In the genomic region with DNA sequence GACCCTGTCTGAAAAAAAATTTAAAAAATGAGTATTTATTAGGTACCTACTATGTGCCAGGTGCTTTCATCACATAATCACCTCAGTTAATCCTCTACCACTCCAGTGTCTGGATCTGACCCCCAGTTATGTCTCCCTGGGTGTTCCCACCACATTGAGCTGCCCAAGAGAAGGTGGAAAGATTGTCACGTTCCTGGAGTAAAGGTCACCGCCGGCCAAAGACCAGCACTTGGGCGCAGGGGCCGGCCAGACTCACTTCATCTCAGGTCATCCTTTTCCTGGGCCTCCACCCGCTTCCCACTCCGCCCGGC, we compare ENCODE assay signal across 8 cellular contexts. TPM values are rescaled to one million over a fixed set of nuclear protein-coding genes. Genes with fewer than 3 reads are reported as not detected.
A peak's percentile ranks its signal among the peaks of the same experiment; 100 is the strongest.
DNase-seq lines count a peak whose midpoint lies in the region; ATAC-seq, FAIRE-seq and TF ChIP-seq lines count a peak whose summit lies in the region.

No MANE protein-coding gene starts in this region.

- H3K4me1 Mint-ChIP-seq in T-helper 2 cell treated with Interferon-gamma antibody and Interleukin-4, amounts not matched to agents 5 μg/mL and 100 μg/mL, for 36 hours (ENCODE audit: low read depth): peaks cover 26% of the 10 kb centered on the region
- peaks cover 3% of the 10 kb centered on the region for H3K4me1 Mint-ChIP-seq in astrocyte (ENCODE audit: low read depth, unreplicated experiment)

- peak overlapping the region; percentile 96 for H3K9ac ChIP-seq in astrocyte (ENCODE audit: low read length)

- H3K4me3 ChIP-seq in astrocyte (ENCODE audit: insufficient read depth, low read depth, low read length): peak overlapping the region; percentile 94
- peak overlapping the region; percentile 99 for H3K4me3 ChIP-seq in thymus (ENCODE audit: low read length)

- peak overlapping the region; percentile 84 for H3K27ac ChIP-seq in astrocyte (ENCODE audit: low read depth, low read length)
- H3K27ac ChIP-seq in thymus (ENCODE audit: low read depth): peak overlapping the region; percentile 91

- no peak for FAIRE-seq in astrocyte (lab: Jason Lieb, UNC)
- FAIRE-seq in H54 (lab: Jason Lieb, UNC): no peak

- peaks cover 36% of the 10 kb centered on the region for H3K36me3 Mint-ChIP-seq in T-helper 2 cell treated with Interferon-gamma antibody and Interleukin-4, amounts not matched to agents 5 μg/mL and 100 μg/mL, for 36 hours (ENCODE audit: low read depth)
- peaks cover 11% of the 10 kb centered on the region for H3K36me3 Mint-ChIP-seq in astrocyte (ENCODE audit: low read depth, unreplicated experiment)

- no peak for TF ChIP-seq POLR2A in H54 (IDR thresholded peaks at IDR 0.05; ENCODE audit: low read depth, low read length)

- H3K4me2 ChIP-seq in astrocyte (ENCODE audit: low read length): peak overlapping the region; percentile 94

- H3K79me2 ChIP-seq in astrocyte (ENCODE audit: insufficient read depth, low read length): peaks cover 29% of the 10 kb centered on the region

- no peaks in the 10 kb centered on the region for H3K9me3 ChIP-seq in astrocyte (ENCODE audit: insufficient read depth, low read depth, low read length)
- no peaks in the 10 kb centered on the region for H3K9me3 ChIP-seq in thymus (ENCODE audit: control insufficient read depth)

- H4K20me1 ChIP-seq in astrocyte (ENCODE audit: insufficient read depth, low read length): peaks cover 8% of the 10 kb centered on the region

- H3K36me3 ChIP-seq in astrocyte (ENCODE audit: insufficient read depth, low read length) (peaks cover 6% of the 10 kb centered on the region), thymus (ENCODE audit: control insufficient read depth, insufficient read depth) (peaks cover 33% of the 10 kb centered on the region)

- peak overlapping the region; percentile 80 for H2AFZ ChIP-seq in astrocyte (ENCODE audit: low read depth, low read length)

- peak overlapping the region; percentile 94 for H3K4me3 Mint-ChIP-seq in T-helper 2 cell treated with Interferon-gamma antibody and Interleukin-4, amounts not matched to agents 5 μg/mL and 100 μg/mL, for 36 hours
- peak overlapping the region; percentile 97 for H3K4me3 Mint-ChIP-seq in astrocyte (ENCODE audit: unreplicated experiment)

- no peaks in the 10 kb centered on the region for H3K27me3 Mint-ChIP-seq in T-helper 2 cell treated with Interferon-gamma antibody and Interleukin-4, amounts not matched to agents 5 μg/mL and 100 μg/mL, for 36 hours (ENCODE audit: low read depth)
- H3K27me3 Mint-ChIP-seq in astrocyte (ENCODE audit: low read depth, unreplicated experiment): no peaks in the 10 kb centered on the region

- H3K9me3 Mint-ChIP-seq in T-helper 2 cell treated with Interferon-gamma antibody and Interleukin-4, amounts not matched to agents 5 μg/mL and 100 μg/mL, for 36 hours: no peaks in the 10 kb centered on the region
- H3K9me3 Mint-ChIP-seq in astrocyte (ENCODE audit: unreplicated experiment): no peaks in the 10 kb centered on the region

- no peak for DNase-seq in T-helper 2 cell treated with Interferon-gamma antibody and Interleukin-4, amounts not matched to agents 5 μg/mL and 100 μg/mL, for 36 hours (ENCODE audit: low spot score)
- no peak for DNase-seq in T-helper 2 cell
- DNase-seq in astrocyte (ENCODE audit: low read depth): no peak
- no peak for DNase-seq in left lobe of liver (ENCODE audit: low spot score)
- DNase-seq in H54 (ENCODE audit: insufficient read length, low spot score): no peak
- no peak for DNase-seq in activated CD4-positive, alpha-beta T cell treated with anti-CD3 and anti-CD28 coated beads, Interleukin-2, amount 50 U/mL, for 1 hour

- H3K4me1 ChIP-seq in astrocyte (ENCODE audit: insufficient read depth, low read length) (peaks cover 17% of the 10 kb centered on the region), thymus (ENCODE audit: control insufficient read depth, insufficient read depth, low read length) (peaks cover 7% of the 10 kb centered on the region)

- H3K27me3 ChIP-seq in astrocyte (ENCODE audit: insufficient read depth, low read length): no peaks in the 10 kb centered on the region
- H3K27me3 ChIP-seq in thymus (ENCODE audit: control insufficient read depth, insufficient read depth): no peaks in the 10 kb centered on the region

- no peak for TF ChIP-seq CTCF in astrocyte (IDR thresholded peaks at IDR 0.05; ENCODE audit: insufficient read depth, low read depth, low read length)

- H3K27ac Mint-ChIP-seq in T-helper 2 cell treated with Interferon-gamma antibody and Interleukin-4, amounts not matched to agents 5 μg/mL and 100 μg/mL, for 36 hours: peak overlapping the region; percentile 92
- peak overlapping the region; percentile 94 for H3K27ac Mint-ChIP-seq in astrocyte (ENCODE audit: unreplicated experiment)

- ATAC-seq in left lobe of liver: peak; percentile 40
- ATAC-seq in HG02610 (IDR thresholded peaks at IDR 0.05; ENCODE audit: unreplicated experiment): no peak

- WGBS in thymus: 4% methylated on average over 8 of the region's 8 CpGs

RNA-seq across cellular contexts. Expression of a gene that starts 0.7 kb away (rescaled TPM):
- total RNA-seq in astrocyte: 38.1 and 39.8 TPM in 2 replicates
- total RNA-seq in left lobe of liver: 26.9 TPM
- polyA plus RNA-seq in thymus: 80.7 TPM

RNA-seq across cellular contexts. Expression of a gene that starts 17.7 kb away (rescaled TPM):
- total RNA-seq in astrocyte: 7.0 and 12.9 TPM in 2 replicates
- total RNA-seq in left lobe of liver: not detected
- 1.5 TPM for polyA plus RNA-seq in thymus

RNA-seq across cellular contexts. Expression of a gene that starts 34.4 kb away (rescaled TPM):
- 4.2 and 11.8 TPM in 2 replicates for total RNA-seq in astrocyte
- 1.3 TPM for total RNA-seq in left lobe of liver
- polyA plus RNA-seq in thymus: 1.2 TPM

RNA-seq across cellular contexts. Expression of a gene that starts 41.2 kb away (rescaled TPM):
- total RNA-seq in astrocyte (28.7 and 29.0 TPM in 2 replicates), left lobe of liver (69.1 TPM)
- polyA plus RNA-seq in thymus: 38.8 TPM
